Comparison of ENCODE assay signal across 20 cellular contexts in genomic region chr7:151150388-151150787, GRCh38. TPM values are rescaled to one million over a fixed set of nuclear protein-coding genes. Genes with fewer than 3 reads are reported as not detected.
"Had no signal": no experiment of that assay in that cellular context is flagged by ENCODE, and none has a peak within 500 bp of the region (broad histone marks: within the 10 kb centered on the region; RNA-seq: fewer than 3 reads in every experiment).

No MANE protein-coding gene starts in this region.

- H3K27me3 ChIP-seq: MG63 had no signal

- DNase-seq: activated CD4-positive, alpha-beta T cell treated with anti-CD3 and anti-CD28 coated beads for 48 hours; activated CD4-positive, alpha-beta T cell treated with anti-CD3 and anti-CD28 coated beads, Interleukin-2, amount 50 U/mL, for 4 hours; activated CD4-positive, CD25-positive, alpha-beta regulatory T cell treated with anti-CD3 and anti-CD28 coated beads, Interleukin-2, amount 50 U/mL, for 72 hours; activated CD8-positive, alpha-beta memory T cell treated with anti-CD3 and anti-CD28 coated beads, Interleukin-2, amount 50 U/mL, for 48 hours; activated CD8-positive, alpha-beta T cell treated with anti-CD3 and anti-CD28 coated beads, Interleukin-2, amount 10 ng/mL, durations not matched to agents 7 days and 5 days; activated effector memory CD4-positive, alpha-beta T cell treated with Interleukin-2 at 50 U/mL for 16 hours; activated naive CD4-positive, alpha-beta T cell; amygdala; MG63; NCI-H1105; NCI-H1436 treated with DMSO at 0.1 percent for 48 hours; NCI-H187; NCI-H2081; NCI-H510A treated with DMSO at 0.1 percent for 48 hours; SHP77 treated with DMSO at 0.1 percent for 48 hours had no signal

- H3K36me3 ChIP-seq: MG63 had no signal

- H3K27ac ChIP-seq: KMS-11 had no signal

- H3K4me3 ChIP-seq: MG63 had no signal

- ATAC-seq: activated CD8-positive, alpha-beta T cell treated with anti-CD3 and anti-CD28 coated beads, Interleukin-2, amount 10 ng/mL, durations not matched to agents 7 days and 5 days; WTC11 had no signal

- H3K9me3 ChIP-seq: MG63 had no signal

RNA-seq across cellular contexts. Expression of gene GBX1, which starts 17.1 kb away (rescaled TPM):
- total RNA-seq: activated CD8-positive, alpha-beta T cell treated with anti-CD3 and anti-CD28 coated beads, Interleukin-2, amount 10 ng/mL, durations not matched to agents 7 days and 5 days; activated T-helper 1 cell treated with anti-CD3 and anti-CD28 coated beads, Interleukin-12 subunit alpha, Interleukin-12 subunit beta, Interleukin-2, Interleukin-4 antibody, amounts not matched to agents 30 ng/mL and 10 ng/mL and 1 ng/mL, durations not matched to agents 14 hours and 24 hours and 36 hours; astrocyte; SK-MEL-5; WTC11 had no signal

RNA-seq across cellular contexts. Expression of gene ASB10, which starts 36.7 kb away (rescaled TPM):
- total RNA-seq: activated CD8-positive, alpha-beta T cell treated with anti-CD3 and anti-CD28 coated beads, Interleukin-2, amount 10 ng/mL, durations not matched to agents 7 days and 5 days; activated T-helper 1 cell treated with anti-CD3 and anti-CD28 coated beads, Interleukin-12 subunit alpha, Interleukin-12 subunit beta, Interleukin-2, Interleukin-4 antibody, amounts not matched to agents 30 ng/mL and 10 ng/mL and 1 ng/mL, durations not matched to agents 14 hours and 24 hours and 36 hours; astrocyte; SK-MEL-5; WTC11 had no signal

RNA-seq across cellular contexts. Expression of gene H2BK1, which starts 59.9 kb away (rescaled TPM):
- total RNA-seq: activated T-helper 1 cell treated with anti-CD3 and anti-CD28 coated beads, Interleukin-12 subunit alpha, Interleukin-12 subunit beta, Interleukin-2, Interleukin-4 antibody, amounts not matched to agents 30 ng/mL and 10 ng/mL and 1 ng/mL, durations not matched to agents 14 hours and 24 hours and 36 hours; astrocyte; SK-MEL-5 had no signal
